ENCODE assay signal across 8 cellular contexts in genomic region chr16:32116080-32116479, GRCh38.
DNase-seq lines count a peak whose midpoint lies in the region; FAIRE-seq and TF ChIP-seq lines count a peak whose summit lies in the region.

No MANE protein-coding gene starts in this region.

- intact Hi-C loops in PC-9 (cut with micrococcal nuclease; ENCODE audit: unreplicated experiment): no loop called here

- no CpG with 5 or more reads among the region's 52 CpGs for WGBS in H9 (ENCODE audit: extremely low coverage, insufficient read length, low lambda C conversion rate)

- no peak overlapping the region for H3K4me2 ChIP-seq in PC-9
- no peak overlapping the region for H3K4me2 ChIP-seq in H9 (ENCODE audit: insufficient read depth, insufficient read length, low read length)

- no peak overlapping the region for H2BK120ac ChIP-seq in H9 (ENCODE audit: low read depth, low read length, poor library complexity, severe bottlenecking)

- no peaks in the 10 kb centered on the region for H3K36me3 Mint-ChIP-seq in activated naive CD4-positive, alpha-beta T cell treated with anti-CD3 and anti-CD28 coated beads, Interleukin-2, amount 50 U/mL, for 24 hours
- 0 out of 7 replicates have a peak, but pooled peaks cover 0 to 2% (median 0%) of the 10 kb centered on the region in 3 experiments for H3K36me3 Mint-ChIP-seq in H9 (ENCODE audit: insufficient read depth in 1 of 3, low read depth in 3 of 3)

- H3K4me1 ChIP-seq in PC-9 (replicated peaks; ENCODE audit: insufficient read depth) (no peaks in the 10 kb centered on the region), H9 (ENCODE audit: insufficient read depth, low read length) (no peaks in the 10 kb centered on the region)

- no peak overlapping the region for H3K9ac ChIP-seq in H9 (ENCODE audit: extremely low read depth, insufficient read length, low read length)

- H2AK5ac ChIP-seq in H9 (ENCODE audit: insufficient read length, low read length): no peak overlapping the region

- no peaks in the 10 kb centered on the region for H3K79me1 ChIP-seq in H9 (ENCODE audit: insufficient read depth, low read depth, low read length, poor library complexity, severe bottlenecking)

- DNase-seq in activated naive CD4-positive, alpha-beta T cell treated with anti-CD3 and anti-CD28 coated beads, Interleukin-2, amount 50 U/mL, for 16 hours: no peak
- DNase-seq in activated T-cell treated with anti-CD3 and anti-CD28 coated beads, Interleukin-2, amount 50 U/mL, for 1 hour: peak; percentile 23
- DNase-seq in iPS-NIHi11 (ENCODE audit: low spot score) (peak; percentile 0), urothelium cell line (ENCODE audit: low spot score) (peak; percentile 2), NOMO-1 treated with DMSO at 0.1 percent for 48 hours (lab: John Stamatoyannopoulos, UW; ENCODE audit: unreplicated experiment) (no peak), PC-9 (no peak), H9 (no peak)

- H3K27me3 ChIP-seq in PC-9 (ENCODE audit: insufficient read depth, low read depth) (no peaks in the 10 kb centered on the region), H9 (ENCODE audit: insufficient read depth, low read length) (no peaks in the 10 kb centered on the region)

- H4K91ac ChIP-seq in H9 (ENCODE audit: insufficient read length, low read depth, low read length): no peak overlapping the region

- no peak overlapping the region for H2BK12ac ChIP-seq in H9 (ENCODE audit: insufficient read length, low read depth, low read length)

- no peak overlapping the region for H3K56ac ChIP-seq in H9 (ENCODE audit: insufficient read length, low read depth, low read length)

- FAIRE-seq in urothelium cell line (lab: Jason Lieb, UNC): no peak

- H4K20me1 ChIP-seq in PC-9 (ENCODE audit: insufficient read depth) (no peaks in the 10 kb centered on the region), H9 (ENCODE audit: control insufficient read depth, insufficient read depth, insufficient read length) (no peaks in the 10 kb centered on the region)

- no peak overlapping the region for H3K23ac ChIP-seq in H9 (ENCODE audit: insufficient read length, low read depth, low read length)

- no peak overlapping the region for H4K8ac ChIP-seq in H9 (replicated peaks; ENCODE audit: insufficient read length, low read depth, low read length)

- no peak overlapping the region for H3K27ac Mint-ChIP-seq in activated naive CD4-positive, alpha-beta T cell treated with anti-CD3 and anti-CD28 coated beads, Interleukin-2, amount 50 U/mL, for 24 hours
- no peak overlapping the region for H3K27ac Mint-ChIP-seq in H9

- H3F3A ChIP-seq in PC-9 (ENCODE audit: insufficient read depth, low read depth): no peaks in the 10 kb centered on the region

- no peaks in the 10 kb centered on the region for H3K4me1 Mint-ChIP-seq in activated naive CD4-positive, alpha-beta T cell treated with anti-CD3 and anti-CD28 coated beads, Interleukin-2, amount 50 U/mL, for 24 hours
- H3K4me1 Mint-ChIP-seq in H9: no peaks in the 10 kb centered on the region

- H3K23me2 ChIP-seq in H9 (ENCODE audit: insufficient read length, low read depth, low read length, poor library complexity, severe bottlenecking): no peaks in the 10 kb centered on the region

- H3K18ac ChIP-seq in H9 (ENCODE audit: insufficient read length, low read depth, low read length): no peak overlapping the region

- no peaks in the 10 kb centered on the region for H3K9me2 ChIP-seq in PC-9 (ENCODE audit: insufficient read depth)

- H2BK20ac ChIP-seq in H9 (ENCODE audit: low read depth, low read length, poor library complexity, severe bottlenecking): no peak overlapping the region

- POLR2A ChIA-PET in PC-9 (lab: Charles Lee; ENCODE audit: unreplicated experiment): no interaction called here

- H3K27ac ChIP-seq in PC-9: no peak overlapping the region
- no peak overlapping the region for H3K27ac ChIP-seq in H9 (ENCODE audit: insufficient read length, low read depth, low read length)

- TF ChIP-seq CTCF in PC-9 (conservative IDR thresholded peaks at IDR 0.05) (no peak), H9 (conservative IDR thresholded peaks at IDR 0.05) (no peak)

- no peak overlapping the region for H4K5ac ChIP-seq in H9 (ENCODE audit: insufficient read length, low read depth, low read length)

- CTCF ChIA-PET in PC-9 (lab: Charles Lee): no interaction called here

- H3K9me3 ChIP-seq in PC-9 (ENCODE audit: insufficient read depth, low read depth) (no peaks in the 10 kb centered on the region), H9 (ENCODE audit: control insufficient read depth, low read depth, low read length) (no peaks in the 10 kb centered on the region)

- no peak overlapping the region for H3K14ac ChIP-seq in H9 (ENCODE audit: insufficient read depth, low read length)

- H3T11ph ChIP-seq in H9 (ENCODE audit: low read length): no peak overlapping the region

- no peak overlapping the region for H3K4me3 ChIP-seq in PC-9

- H3K27me3 Mint-ChIP-seq in activated naive CD4-positive, alpha-beta T cell treated with anti-CD3 and anti-CD28 coated beads, Interleukin-2, amount 50 U/mL, for 24 hours: peaks cover 4% of the 10 kb centered on the region
- H3K27me3 Mint-ChIP-seq in H9 (ENCODE audit: low read depth): no peaks in the 10 kb centered on the region

- no peak overlapping the region for H3K4ac ChIP-seq in H9 (ENCODE audit: low read depth, low read length)

- H2BK5ac ChIP-seq in H9 (ENCODE audit: insufficient read length, low read length): no peak overlapping the region

- H3K9me3 Mint-ChIP-seq in activated naive CD4-positive, alpha-beta T cell treated with anti-CD3 and anti-CD28 coated beads, Interleukin-2, amount 50 U/mL, for 24 hours: no peaks in the 10 kb centered on the region
- H3K9me3 Mint-ChIP-seq in H9: peaks cover 7 to 8% of the 10 kb centered on the region in 2 experiments; a peak in 4 of 5 replicates

- H3K79me2 ChIP-seq in PC-9 (ENCODE audit: low read depth) (no peaks in the 10 kb centered on the region), H9 (ENCODE audit: insufficient read depth, low read length) (no peaks in the 10 kb centered on the region)

- H3K36me3 ChIP-seq in PC-9 (ENCODE audit: low read depth): no peaks in the 10 kb centered on the region

- H2AFZ ChIP-seq in PC-9 (no peak overlapping the region), H9 (ENCODE audit: low read length) (no peak overlapping the region)

- peak overlapping the region; percentile 63 for H3K4me3 Mint-ChIP-seq in activated naive CD4-positive, alpha-beta T cell treated with anti-CD3 and anti-CD28 coated beads, Interleukin-2, amount 50 U/mL, for 24 hours
- no peak overlapping the region for H3K4me3 Mint-ChIP-seq in H9

- BruUV-seq in PC-9 (replicated peaks; lab: Mats Ljungman, UMichigan): no TSS peak

- no peak overlapping the region for H2BK15ac ChIP-seq in H9 (ENCODE audit: low read depth, low read length)

Comparison
In these comparisons a context has a peak if more than half of its experiments do, and no peak if none do; other contexts are left out.
1. DNase-seq: peak in activated T-cell treated with anti-CD3 and anti-CD28 coated beads, Interleukin-2, amount 50 U/mL, for 1 hour (single experiment), iPS-NIHi11 (single experiment) and urothelium cell line (single experiment); none in activated naive CD4-positive, alpha-beta T cell treated with anti-CD3 and anti-CD28 coated beads, Interleukin-2, amount 50 U/mL, for 16 hours (single experiment), NOMO-1 treated with DMSO at 0.1 percent for 48 hours (single experiment), PC-9 (0 of 2) and H9 (single experiment).